In genomic region chr10:13074562-13075451, GRCh38 we compare ENCODE assay signal across 8 cellular contexts. TPM values are rescaled to one million over a fixed set of nuclear protein-coding genes. Genes with fewer than 3 reads are reported as not detected.
DNase-seq lines count a peak whose midpoint lies in the region; ATAC-seq and TF ChIP-seq lines count a peak whose summit lies in the region.

No MANE protein-coding gene starts in this region.

- intact Hi-C loops in lower lobe of right lung (cut with DNase I) = no loop called here

- DNase-seq in AG09309 (ENCODE audit: low read depth) (peak; percentile 11), GM19240 (ENCODE audit: insufficient read length, low spot score) (peak; percentile 62), NCI-H2196 treated with DMSO at 0.1 percent for 48 hours (lab: John Stamatoyannopoulos, UW; ENCODE audit: unreplicated experiment) (peak; percentile 24), dermis blood vessel endothelial cell (peak; percentile 82), lower lobe of right lung (peak; percentile 68)
- peak; percentile 51 for DNase-seq in activated CD4-positive, CD25-positive, alpha-beta regulatory T cell treated with anti-CD3 and anti-CD28 coated beads, Interleukin-2, amount 50 U/mL, for 72 hours
- peak; percentile 12 for DNase-seq in stimulated activated CD8-positive, alpha-beta memory T cell treated with anti-CD3 and anti-CD28 coated beads, Interleukin-15, amount 100 ng/mL, for 1 hour (ENCODE audit: low read depth)

- no peaks in the 10 kb centered on the region for H3K36me3 ChIP-seq in lower lobe of right lung

- H3K9me3 ChIP-seq in lower lobe of right lung = peaks cover 11% of the 10 kb centered on the region

- ATAC-seq in lower lobe of right lung = peak; percentile 81 to 87
- no peak for ATAC-seq in HG03565 (IDR thresholded peaks at IDR 0.05; ENCODE audit: unreplicated experiment)

- TF ChIP-seq CTCF in AG09309 (IDR thresholded peaks at IDR 0.05; ENCODE audit: control insufficient read depth, insufficient read depth, low read depth, low read length, missing control alignments) = peak; percentile 90
- TF ChIP-seq CTCF in lower lobe of right lung (IDR thresholded peaks at IDR 0.05) = peak; percentile 80

- H3K27ac ChIP-seq in lower lobe of right lung = no peak overlapping the region

- H3K27me3 ChIP-seq in lower lobe of right lung (ENCODE audit: low read depth) = no peaks in the 10 kb centered on the region

- H3K4me3 ChIP-seq in AG09309 (ENCODE audit: control insufficient read depth, low read depth, low read length) (no peak overlapping the region), lower lobe of right lung (no peak overlapping the region)

- H3K4me1 ChIP-seq in lower lobe of right lung = peaks cover 6% of the 10 kb centered on the region

RNA-seq across cellular contexts. Expression of gene OPTN, which starts 25.2 kb away (rescaled TPM):
- total RNA-seq in dermis blood vessel endothelial cell (108 and 123 TPM in 2 replicates), lower lobe of right lung (53.4 TPM)

Comparison
In these comparisons a context has a peak if more than half of its experiments do, and no peak if none do; other contexts are left out.
1. DNase-seq: peak in every context shown above with its lines; median percentile 82 in dermis blood vessel endothelial cell; 68 in lower lobe of right lung; 62 in GM19240; 51 in activated CD4-positive, CD25-positive, alpha-beta regulatory T cell treated with anti-CD3 and anti-CD28 coated beads, Interleukin-2, amount 50 U/mL, for 72 hours; 24 in NCI-H2196 treated with DMSO at 0.1 percent for 48 hours; 12 in stimulated activated CD8-positive, alpha-beta memory T cell treated with anti-CD3 and anti-CD28 coated beads, Interleukin-15, amount 100 ng/mL, for 1 hour; 11 in AG09309.